ENCODE assay signal across 15 cellular contexts in genomic region chr13:95707442-95708389, GRCh38. TPM values are rescaled to one million over a fixed set of nuclear protein-coding genes. Genes with fewer than 3 reads are reported as not detected.
DNase-seq lines count a peak whose midpoint lies in the region; ATAC-seq and TF ChIP-seq lines count a peak whose summit lies in the region.
"Had no signal": no experiment of that assay in that cellular context is flagged by ENCODE, and none has a peak within 500 bp of the region (broad histone marks: within the 10 kb centered on the region; RNA-seq: fewer than 3 reads in every experiment).

No MANE protein-coding gene starts in this region.

- no peak for DNase-seq in activated CD4-positive, alpha-beta T cell treated with anti-CD3 and anti-CD28 coated beads, Interleukin-2, amount 10 ng/mL, durations not matched to agents 7 days and 5 days
- no peak for DNase-seq in activated CD4-positive, alpha-beta T cell treated with anti-CD3 and anti-CD28 coated beads, Interleukin-2, amount 50 U/mL, for 4 hours
- DNase-seq in NOMO-1 (lab: John Stamatoyannopoulos, UW; ENCODE audit: unreplicated experiment in 2 of 2) (peak; percentile 52 to 64), NAMALWA (ENCODE audit: low spot score) (no peak), T1000 (lab: John Stamatoyannopoulos, UW) (no peak), neural progenitor cell (ENCODE audit: low spot score) (no peak)
- DNase-seq in effector memory CD8-positive, alpha-beta T cell: no peak
- no peak for DNase-seq in stimulated activated effector memory CD8-positive, alpha-beta T cell treated with anti-CD3 and anti-CD28 coated beads, Interleukin-12 subunit alpha, Interleukin-12 subunit beta, amount 100 ng/mL, for 72 hours (ENCODE audit: low spot score in 2 of 2)
- DNase-seq: activated naive CD4-positive, alpha-beta T cell treated with Interleukin-2 at 50 U/mL for 16 hours; GM23248; KG1; kidney glomerular epithelial cell; pancreas had no signal

- H3K27ac Mint-ChIP-seq in activated CD4-positive, alpha-beta T cell treated with anti-CD3 and anti-CD28 coated beads, Interleukin-2, amount 10 ng/mL, durations not matched to agents 7 days and 5 days: peak overlapping the region; percentile 65
- H3K27ac Mint-ChIP-seq in effector memory CD8-positive, alpha-beta T cell: peak overlapping the region; percentile 57 to 87
- peak overlapping the region; percentile 84 for H3K27ac Mint-ChIP-seq in stimulated activated effector memory CD8-positive, alpha-beta T cell treated with anti-CD3 and anti-CD28 coated beads, Interleukin-12 subunit alpha, Interleukin-12 subunit beta, amount 100 ng/mL, for 72 hours
- no peak overlapping the region for H3K27ac Mint-ChIP-seq in neural progenitor cell

- H3K36me3 ChIP-seq in neural progenitor cell: no peaks in the 10 kb centered on the region

- no peaks in the 10 kb centered on the region for H3K9me3 ChIP-seq in neural progenitor cell (ENCODE audit: low read depth)
- H3K9me3 ChIP-seq: pancreas had no signal

- H3K27ac ChIP-seq in neural progenitor cell: no peak overlapping the region
- H3K27ac ChIP-seq: A549, GM23248, pancreas had no signal

- H4K20me1 ChIP-seq in neural progenitor cell (ENCODE audit: low read depth): no peaks in the 10 kb centered on the region

- no peaks in the 10 kb centered on the region for H3K27me3 ChIP-seq in neural progenitor cell
- H3K27me3 ChIP-seq: pancreas had no signal

- no peak for TF ChIP-seq CTCF in neural progenitor cell (IDR thresholded peaks at IDR 0.05)

- no peak overlapping the region for H3K9ac ChIP-seq in neural progenitor cell
- H3K9ac ChIP-seq: GM23248 had no signal

- peaks cover 25% of the 10 kb centered on the region for H3K4me1 Mint-ChIP-seq in activated CD4-positive, alpha-beta T cell treated with anti-CD3 and anti-CD28 coated beads, Interleukin-2, amount 10 ng/mL, durations not matched to agents 7 days and 5 days
- peaks cover 34 to 53% of the 10 kb centered on the region in 2 donors for H3K4me1 Mint-ChIP-seq in effector memory CD8-positive, alpha-beta T cell (ENCODE audit: low read depth in 2 of 2)
- peaks cover 49% of the 10 kb centered on the region for H3K4me1 Mint-ChIP-seq in stimulated activated effector memory CD8-positive, alpha-beta T cell treated with anti-CD3 and anti-CD28 coated beads, Interleukin-12 subunit alpha, Interleukin-12 subunit beta, amount 100 ng/mL, for 72 hours
- H3K4me1 Mint-ChIP-seq in neural progenitor cell: no peaks in the 10 kb centered on the region

- no peak overlapping the region for H2AFZ ChIP-seq in neural progenitor cell (replicated peaks)
- H2AFZ ChIP-seq: GM23248 had no signal

- H3K4me3 Mint-ChIP-seq in activated CD4-positive, alpha-beta T cell treated with anti-CD3 and anti-CD28 coated beads, Interleukin-2, amount 10 ng/mL, durations not matched to agents 7 days and 5 days: no peak overlapping the region
- peak overlapping the region; percentile 10 to 28 for H3K4me3 Mint-ChIP-seq in effector memory CD8-positive, alpha-beta T cell
- H3K4me3 Mint-ChIP-seq in stimulated activated effector memory CD8-positive, alpha-beta T cell treated with anti-CD3 and anti-CD28 coated beads, Interleukin-12 subunit alpha, Interleukin-12 subunit beta, amount 100 ng/mL, for 72 hours: no peak overlapping the region
- H3K4me3 Mint-ChIP-seq in neural progenitor cell: no peak overlapping the region

- no peak overlapping the region for H3K4me3 ChIP-seq in neural progenitor cell
- H3K4me3 ChIP-seq: A549, GM23248, pancreas had no signal

- H3K79me2 ChIP-seq in neural progenitor cell (ENCODE audit: low read depth): peaks cover 7% of the 10 kb centered on the region

- no peak overlapping the region for H3K4me2 ChIP-seq in neural progenitor cell
- H3K4me2 ChIP-seq: A549 had no signal

- H3K9me3 Mint-ChIP-seq in activated CD4-positive, alpha-beta T cell treated with anti-CD3 and anti-CD28 coated beads, Interleukin-2, amount 10 ng/mL, durations not matched to agents 7 days and 5 days: peaks cover 3% of the 10 kb centered on the region
- no peaks in the 10 kb centered on the region for H3K9me3 Mint-ChIP-seq in effector memory CD8-positive, alpha-beta T cell
- H3K9me3 Mint-ChIP-seq in stimulated activated effector memory CD8-positive, alpha-beta T cell treated with anti-CD3 and anti-CD28 coated beads, Interleukin-12 subunit alpha, Interleukin-12 subunit beta, amount 100 ng/mL, for 72 hours: no peaks in the 10 kb centered on the region
- no peaks in the 10 kb centered on the region for H3K9me3 Mint-ChIP-seq in neural progenitor cell

- CTCF ChIA-PET in activated CD4-positive, alpha-beta T cell treated with anti-CD3 and anti-CD28 coated beads, Interleukin-2, amount 10 ng/mL, durations not matched to agents 7 days and 5 days (lab: Charles Lee): interaction anchor here (0.8 kb wide), 1 partner anchor 36 kb away, joined by 3 read pairs; no protein-coding TSS in a partner anchor

- no peaks in the 10 kb centered on the region for H3F3A ChIP-seq in neural progenitor cell (ENCODE audit: low read depth)

- no peaks in the 10 kb centered on the region for H3K27me3 Mint-ChIP-seq in activated CD4-positive, alpha-beta T cell treated with anti-CD3 and anti-CD28 coated beads, Interleukin-2, amount 10 ng/mL, durations not matched to agents 7 days and 5 days
- H3K27me3 Mint-ChIP-seq in effector memory CD8-positive, alpha-beta T cell: no peaks in the 10 kb centered on the region
- H3K27me3 Mint-ChIP-seq in neural progenitor cell (ENCODE audit: insufficient read depth, low read depth): no peaks in the 10 kb centered on the region

- peak; percentile 31 for ATAC-seq in effector memory CD8-positive, alpha-beta T cell (replicated peaks)
- no peak for ATAC-seq in stimulated activated effector memory CD8-positive, alpha-beta T cell treated with anti-CD3 and anti-CD28 coated beads, Interleukin-12 subunit alpha, Interleukin-12 subunit beta, amount 100 ng/mL, for 72 hours
- ATAC-seq: A549, Panc1 had no signal

- H3K4me1 ChIP-seq in neural progenitor cell: no peaks in the 10 kb centered on the region

- POLR2A ChIA-PET in activated CD4-positive, alpha-beta T cell treated with anti-CD3 and anti-CD28 coated beads, Interleukin-2, amount 10 ng/mL, durations not matched to agents 7 days and 5 days (lab: Charles Lee): no interaction called here

- peaks cover 30% of the 10 kb centered on the region for H3K36me3 Mint-ChIP-seq in activated CD4-positive, alpha-beta T cell treated with anti-CD3 and anti-CD28 coated beads, Interleukin-2, amount 10 ng/mL, durations not matched to agents 7 days and 5 days (ENCODE audit: low read depth)
- H3K36me3 Mint-ChIP-seq in effector memory CD8-positive, alpha-beta T cell (ENCODE audit: insufficient read depth): peaks cover 40% of the 10 kb centered on the region
- peaks cover 34% of the 10 kb centered on the region for H3K36me3 Mint-ChIP-seq in stimulated activated effector memory CD8-positive, alpha-beta T cell treated with anti-CD3 and anti-CD28 coated beads, Interleukin-12 subunit alpha, Interleukin-12 subunit beta, amount 100 ng/mL, for 72 hours
- peaks cover 15% of the 10 kb centered on the region for H3K36me3 Mint-ChIP-seq in neural progenitor cell

RNA-seq across cellular contexts. Expression of gene DNAJC3, which starts 30.8 kb away (rescaled TPM):
- total RNA-seq in activated CD4-positive, alpha-beta T cell treated with anti-CD3 and anti-CD28 coated beads, Interleukin-2, amount 10 ng/mL, durations not matched to agents 7 days and 5 days: 10 to 100 TPM; 20.3 to 21.6 TPM
- total RNA-seq in neural progenitor cell (ENCODE audit: low replicate concordance): 14.1 and 17.3 TPM in 2 replicates

Comparison
In these comparisons a context has a peak if more than half of its experiments do, and no peak if none do; other contexts are left out.
1. DNase-seq: peak in NOMO-1 (2 of 2); none in activated CD4-positive, alpha-beta T cell treated with anti-CD3 and anti-CD28 coated beads, Interleukin-2, amount 10 ng/mL, durations not matched to agents 7 days and 5 days (single experiment), activated CD4-positive, alpha-beta T cell treated with anti-CD3 and anti-CD28 coated beads, Interleukin-2, amount 50 U/mL, for 4 hours (0 of 2), effector memory CD8-positive, alpha-beta T cell (0 of 3), stimulated activated effector memory CD8-positive, alpha-beta T cell treated with anti-CD3 and anti-CD28 coated beads, Interleukin-12 subunit alpha, Interleukin-12 subunit beta, amount 100 ng/mL, for 72 hours (0 of 2), NAMALWA (single experiment), T1000 (single experiment) and neural progenitor cell (single experiment).
2. H3K4me3 Mint-ChIP-seq: peak in effector memory CD8-positive, alpha-beta T cell (2 of 2); none in activated CD4-positive, alpha-beta T cell treated with anti-CD3 and anti-CD28 coated beads, Interleukin-2, amount 10 ng/mL, durations not matched to agents 7 days and 5 days (single experiment), stimulated activated effector memory CD8-positive, alpha-beta T cell treated with anti-CD3 and anti-CD28 coated beads, Interleukin-12 subunit alpha, Interleukin-12 subunit beta, amount 100 ng/mL, for 72 hours (single experiment) and neural progenitor cell (single experiment).